ENCODE assay signal across 35 cellular contexts in the genomic region with DNA sequence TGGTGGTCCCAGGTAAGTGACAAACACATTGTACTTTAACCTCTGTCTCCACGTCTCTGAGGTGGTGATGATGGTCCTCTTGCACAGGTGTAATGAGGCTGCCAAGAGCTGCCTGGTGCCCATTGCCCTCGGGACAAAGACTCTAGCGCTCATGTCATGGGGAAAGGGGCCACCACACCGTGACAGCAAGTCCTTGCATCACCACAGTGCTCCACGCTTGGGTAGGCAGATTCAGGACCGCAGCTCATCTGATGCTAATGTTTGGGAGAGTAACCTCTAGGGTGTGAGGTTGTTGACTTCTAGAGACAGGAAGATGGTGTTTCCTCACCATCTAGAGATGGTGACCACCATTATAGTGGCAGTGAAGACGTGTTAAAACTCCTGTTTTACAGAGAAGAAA.
"Had no signal": no experiment of that assay in that cellular context is flagged by ENCODE, and none has a peak within 500 bp of the region (broad histone marks: within the 10 kb centered on the region; RNA-seq: fewer than 3 reads in every experiment).

No MANE protein-coding gene starts in this region.

- H3K27me3 ChIP-seq: MG63 had no signal

- H3K36me3 ChIP-seq: MG63 had no signal

- H3K9me3 ChIP-seq: MG63 had no signal

- H3K4me3 ChIP-seq: MG63 had no signal

- DNase-seq: Karpas-422, Kasumi-1, MG63, MM.1S, MV-4-11, NCI-H1048, NCI-H1092, NCI-H1092 treated with DMSO at 0.1 percent for 48 hours, NCI-H1105, NCI-H1105 treated with DMSO at 0.1 percent for 48 hours, NCI-H1417, NCI-H1417 treated with DMSO at 0.1 percent for 48 hours, NCI-H1436, NCI-H1436 treated with DMSO at 0.1 percent for 48 hours, NCI-H146, NCI-H1694, NCI-H1694 treated with DMSO at 0.1 percent for 48 hours, NCI-H187, NCI-H187 treated with DMSO at 0.1 percent for 48 hours, NCI-H1930, NCI-H2029, NCI-H2029 treated with DMSO at 0.1 percent for 48 hours, NCI-H2081, NCI-H2081 treated with DMSO at 0.1 percent for 48 hours, NCI-H2107, NCI-H2171, NCI-H2171 treated with DMSO at 0.1 percent for 48 hours, NCI-H2227 treated with DMSO at 0.1 percent for 48 hours, NCI-H226, NCI-H345, NCI-H446, NCI-H446 treated with DMSO at 0.1 percent for 48 hours, NCI-H510A, NCI-H510A treated with DMSO at 0.1 percent for 48 hours, NCI-H524 had no signal
